ENCODE assay signal across 9 cellular contexts in the genomic region with DNA sequence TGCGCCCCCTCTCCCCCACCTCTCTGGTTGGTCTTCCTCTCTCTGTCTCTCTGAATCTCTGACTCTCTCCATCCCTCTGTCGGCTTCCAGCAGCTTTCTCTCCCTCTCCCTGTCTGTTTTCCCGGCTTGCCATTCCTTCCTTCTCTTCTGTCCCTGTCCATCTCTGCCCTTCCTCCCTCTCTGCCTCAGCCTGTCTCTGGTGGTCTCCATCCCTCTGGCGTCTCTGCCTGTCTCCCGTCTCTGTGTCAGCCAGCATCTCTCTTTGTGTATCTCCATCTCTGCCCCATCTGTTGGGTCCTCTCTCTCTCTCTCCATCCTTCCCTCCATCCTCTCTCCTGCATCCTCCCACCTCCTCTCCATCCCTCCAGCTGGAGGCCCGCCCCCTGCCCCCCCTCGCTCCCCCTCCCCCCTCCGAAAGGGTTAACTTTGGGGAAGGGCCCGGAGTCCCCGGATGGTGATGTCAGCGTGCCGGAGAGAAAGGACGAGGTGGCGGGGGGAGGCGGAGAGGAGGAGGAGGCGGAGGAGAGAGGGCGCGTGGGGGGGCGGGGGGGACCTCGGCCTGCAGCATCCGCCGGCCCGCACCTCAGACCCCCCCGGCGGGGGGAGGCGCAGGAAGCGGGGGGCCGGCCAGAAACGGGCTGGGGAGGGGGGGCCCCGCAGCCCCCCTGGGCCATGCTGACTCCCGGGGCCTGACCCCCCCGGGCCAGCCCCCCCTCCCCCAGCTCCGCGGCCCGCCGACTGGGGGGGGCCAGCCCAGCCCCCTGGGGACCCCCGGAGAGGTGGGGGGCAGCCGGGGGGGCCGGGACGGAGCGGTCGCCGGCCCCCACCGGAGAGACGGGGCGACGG. TPM values are rescaled to one million over a fixed set of nuclear protein-coding genes. Genes with fewer than 3 reads are reported as not detected.
DNase-seq lines count a peak whose midpoint lies in the region; ATAC-seq and TF ChIP-seq lines count a peak whose summit lies in the region.
"Had no signal": no experiment of that assay in that cellular context is flagged by ENCODE, and none has a peak within 500 bp of the region (broad histone marks: within the 10 kb centered on the region; RNA-seq: fewer than 3 reads in every experiment).

A gene (plus strand): TSS at position 450 of the 846 bp plus-strand sequence. CDS start 446 bp downstream, outside the sequence.

- peaks cover 9% of the 10 kb centered on the region for H3K79me2 ChIP-seq in DND-41 (ENCODE audit: insufficient read depth, low read length)

- no peaks in the 10 kb centered on the region for H3K36me3 ChIP-seq in DND-41 (ENCODE audit: insufficient read depth, low read length)

- peak within 1 kb of the TSS; percentile 77 for H3K27ac Mint-ChIP-seq in osteocyte (ENCODE audit: unreplicated experiment)

- H3K4me1 Mint-ChIP-seq in osteocyte (ENCODE audit: unreplicated experiment) = peaks cover 25% of the 10 kb centered on the region

- H3K4me3 ChIP-seq in DND-41 (ENCODE audit: low read depth in 1 of 2, low read length in 2 of 2) = no peak within 1 kb of the TSS

- no peaks in the 10 kb centered on the region for H3K27me3 Mint-ChIP-seq in osteocyte (ENCODE audit: unreplicated experiment)

- peaks cover 15% of the 10 kb centered on the region for H3K4me1 ChIP-seq in DND-41 (ENCODE audit: insufficient read depth, low read length)

- H3K4me3 Mint-ChIP-seq in osteocyte (ENCODE audit: unreplicated experiment) = peak within 1 kb of the TSS; percentile 75

- no peaks in the 10 kb centered on the region for H3K9me3 Mint-ChIP-seq in osteocyte (ENCODE audit: unreplicated experiment)
- H3K9me3 Mint-ChIP-seq: IgD-negative memory B cell had no signal

- H3K36me3 Mint-ChIP-seq in osteocyte (ENCODE audit: unreplicated experiment) = no peaks in the 10 kb centered on the region

- no peaks in the 10 kb centered on the region for H3K9me3 ChIP-seq in DND-41 (ENCODE audit: insufficient read depth, low read length, severe bottlenecking)

- H3K4me2 ChIP-seq in DND-41 (ENCODE audit: insufficient read depth, low read length) = peak within 1 kb of the TSS; percentile 7; the same call in 1 of the 2 replicates

- TF ChIP-seq CTCF in DND-41 (IDR thresholded peaks at IDR 0.05; ENCODE audit: borderline replicate concordance, extremely low read depth, low read length, poor library complexity, severe bottlenecking) (no peak), osteocyte (IDR thresholded peaks at IDR 0.05) (no peak)

- H2AFZ ChIP-seq in DND-41 (ENCODE audit: low read depth, low read length) = no peak within 1 kb of the TSS; the same call in 1 of the 2 replicates

- no peaks in the 10 kb centered on the region for H3K27me3 ChIP-seq in DND-41 (ENCODE audit: insufficient read depth, low read length, poor library complexity)

- DNase-seq in DND-41 = peak; percentile 73
- DNase-seq in NCI-H2171 treated with DMSO at 0.1 percent for 48 hours (lab: John Stamatoyannopoulos, UW) = peak; percentile 77
- peak; percentile 45 for DNase-seq in activated T-cell treated with anti-CD3 and anti-CD28 coated beads, Interleukin-2, amount 50 U/mL, for 1 hour
- DNase-seq in fibroblast of gingiva (ENCODE audit: low read depth) = peak; percentile 32
- DNase-seq in osteocyte (ENCODE audit: extremely low spot score, unreplicated experiment) = no peak
- no peak for DNase-seq in NK-92 (lab: John Stamatoyannopoulos, UW; ENCODE audit: unreplicated experiment)

- H3K9ac ChIP-seq in DND-41 (ENCODE audit: low read depth, low read length) = no peak within 1 kb of the TSS

- H4K20me1 ChIP-seq in DND-41 (ENCODE audit: insufficient read depth, low read length) = no peaks in the 10 kb centered on the region

- H3K27ac ChIP-seq in DND-41 (ENCODE audit: low read length) = no peak within 1 kb of the TSS

- ATAC-seq in DND-41 (ENCODE audit: insufficient read depth, low read depth) (0 out of 3 replicates have a peak, but pooled peaks have one; percentile 12), HG02623 (IDR thresholded peaks at IDR 0.05; ENCODE audit: unreplicated experiment) (no peak), esophagus mucosa (no peak)

RNA-seq across cellular contexts. Expression of the gene that starts here (rescaled TPM):
- 18.0 and 23.9 TPM in 2 replicates for total RNA-seq in osteocyte
- total RNA-seq in esophagus mucosa = 0.28 TPM

Comparison
In these comparisons a context has a peak if more than half of its experiments do, and no peak if none do; other contexts are left out.
1. RNA of the gene that starts here (total RNA-seq): 18.0 to 23.9 TPM in osteocyte; 0.28 TPM in esophagus mucosa (single experiment); every median in the first group is over 10 times any median in the second.
2. DNase-seq: peak in DND-41 (single experiment), NCI-H2171 treated with DMSO at 0.1 percent for 48 hours (single experiment), activated T-cell treated with anti-CD3 and anti-CD28 coated beads, Interleukin-2, amount 50 U/mL, for 1 hour (single experiment) and fibroblast of gingiva (single experiment); none in osteocyte (single experiment) and NK-92 (single experiment).